In genomic region chr13:51765142-51765515, GRCh38 we compare ENCODE assay signal across 8 cellular contexts. TPM values are rescaled to one million over a fixed set of nuclear protein-coding genes. Genes with fewer than 3 reads are reported as not detected.
A peak's percentile ranks its signal among the peaks of the same experiment; 100 is the strongest.
DNase-seq lines count a peak whose midpoint lies in the region; ATAC-seq and TF ChIP-seq lines count a peak whose summit lies in the region.

No MANE protein-coding gene starts in this region.

- DNase-seq in right atrium auricular region (ENCODE audit: low spot score) (no peak), Right ventricle myocardium superior (no peak), uterus (no peak), NCI-H2196 (lab: John Stamatoyannopoulos, UW; ENCODE audit: unreplicated experiment) (no peak), NCI-H2171 (lab: John Stamatoyannopoulos, UW) (no peak), dermis blood vessel endothelial cell (no peak)
- no peak for DNase-seq in central memory CD8-positive, alpha-beta T cell (ENCODE audit: low spot score in 2 of 2)
- DNase-seq in naive thymus-derived CD4-positive, alpha-beta T cell = peak in 1 of 9 donors; percentile 10

- no peak for ATAC-seq in Right ventricle myocardium superior (ENCODE audit: poor library complexity)
- ATAC-seq in central memory CD8-positive, alpha-beta T cell (replicated peaks; ENCODE audit: extremely low read depth, poor library complexity, severe bottlenecking) = peak; percentile 11
- no peak for ATAC-seq in naive thymus-derived CD4-positive, alpha-beta T cell

- H3K36me3 Mint-ChIP-seq in central memory CD8-positive, alpha-beta T cell (ENCODE audit: insufficient read depth) = peaks cover 16% of the 10 kb centered on the region
- peaks cover 7 to 31% (median 13%) of the 10 kb centered on the region in 5 donors for H3K36me3 Mint-ChIP-seq in naive thymus-derived CD4-positive, alpha-beta T cell

- intact Hi-C loops in Right ventricle myocardium superior (cut with DNase I) (no loop called here), uterus (cut with DNase I; ENCODE audit: low total_unique reads) (no loop called here)
- intact Hi-C loops in naive thymus-derived CD4-positive, alpha-beta T cell (cut with micrococcal nuclease) = no loop called here

- H3K36me3 ChIP-seq in right atrium auricular region = no peaks in the 10 kb centered on the region
- H3K36me3 ChIP-seq in naive thymus-derived CD4-positive, alpha-beta T cell (ENCODE audit: control insufficient read depth in 2 of 3, insufficient read depth in 3 of 3, low read length in 3 of 3) = peaks cover 0 to 24% (median under 1%) of the 10 kb centered on the region in 3 experiments
- no peaks in the 10 kb centered on the region for H3K36me3 ChIP-seq in uterus

- CTCF ChIA-PET in naive thymus-derived CD4-positive, alpha-beta T cell (lab: Charles Lee) = interaction anchor here (1.3 to 1.4 kb wide), 2 partner anchors 50 to 180 kb away, joined by 3 read pairs; no protein-coding TSS in a partner anchor

- H3K4me3 Mint-ChIP-seq in central memory CD8-positive, alpha-beta T cell = peak overlapping the region; percentile 75
- peak overlapping the region; percentile 74 to 90 (median 85) for H3K4me3 Mint-ChIP-seq in naive thymus-derived CD4-positive, alpha-beta T cell

- H3K27me3 Mint-ChIP-seq in central memory CD8-positive, alpha-beta T cell = no peaks in the 10 kb centered on the region
- no peaks in the 10 kb centered on the region for H3K27me3 Mint-ChIP-seq in naive thymus-derived CD4-positive, alpha-beta T cell

- H3K9me3 Mint-ChIP-seq in central memory CD8-positive, alpha-beta T cell = no peaks in the 10 kb centered on the region
- no peaks in the 10 kb centered on the region for H3K9me3 Mint-ChIP-seq in naive thymus-derived CD4-positive, alpha-beta T cell

- peak overlapping the region; percentile 93 for H3K27ac Mint-ChIP-seq in central memory CD8-positive, alpha-beta T cell (ENCODE audit: low read depth)
- H3K27ac Mint-ChIP-seq in naive thymus-derived CD4-positive, alpha-beta T cell = peak overlapping the region; percentile 88 to 95 (median 93)

- H3K27me3 ChIP-seq in right atrium auricular region (no peaks in the 10 kb centered on the region), uterus (no peaks in the 10 kb centered on the region)
- H3K27me3 ChIP-seq in naive thymus-derived CD4-positive, alpha-beta T cell (ENCODE audit: control insufficient read depth in 2 of 2, insufficient read depth in 2 of 2, low read length in 2 of 2) = no peaks in the 10 kb centered on the region

- no peak for TF ChIP-seq POLR2A in uterus (IDR thresholded peaks at IDR 0.05)

- H3K9me3 ChIP-seq in right atrium auricular region (no peaks in the 10 kb centered on the region), uterus (no peaks in the 10 kb centered on the region)
- no peaks in the 10 kb centered on the region for H3K9me3 ChIP-seq in naive thymus-derived CD4-positive, alpha-beta T cell (ENCODE audit: control insufficient read depth in 2 of 3, low read length in 3 of 3)

- H3K4me3 ChIP-seq in right atrium auricular region = no peak overlapping the region
- H3K4me3 ChIP-seq in naive thymus-derived CD4-positive, alpha-beta T cell (ENCODE audit: low read length) = peak overlapping the region; percentile 49
- no peak overlapping the region for H3K4me3 ChIP-seq in uterus

- TF ChIP-seq CTCF in right atrium auricular region (IDR thresholded peaks at IDR 0.05) (no peak), uterus (IDR thresholded peaks at IDR 0.05) (no peak)

- POLR2A ChIA-PET in naive thymus-derived CD4-positive, alpha-beta T cell (lab: Charles Lee) = interaction anchor here (0.9 to 2.4 kb wide), 3 partner anchors 32 to 311 kb away, joined by 3 to 26 read pairs (median 3); partner anchors contain the start of gene INTS6

- H3K27ac ChIP-seq in right atrium auricular region (peak overlapping the region; percentile 84 to 85), uterus (peak overlapping the region; percentile 70 to 79)
- peak overlapping the region; percentile 68 for H3K27ac ChIP-seq in naive thymus-derived CD4-positive, alpha-beta T cell (ENCODE audit: low read depth, low read length)

- H3K4me1 Mint-ChIP-seq in central memory CD8-positive, alpha-beta T cell = peaks cover 21% of the 10 kb centered on the region
- peaks cover 10 to 38% (median 29%) of the 10 kb centered on the region in 7 donors for H3K4me1 Mint-ChIP-seq in naive thymus-derived CD4-positive, alpha-beta T cell

- peaks cover 0 to 42% of the 10 kb centered on the region in 2 donors for H3K4me1 ChIP-seq in right atrium auricular region
- H3K4me1 ChIP-seq in naive thymus-derived CD4-positive, alpha-beta T cell (ENCODE audit: control insufficient read depth in 2 of 2, insufficient read depth in 2 of 2, low read length in 2 of 2) = peaks cover 6 to 15% of the 10 kb centered on the region in 2 donors
- peaks cover 7 to 8% of the 10 kb centered on the region in 2 donors for H3K4me1 ChIP-seq in uterus

RNA-seq across cellular contexts. Expression of gene DHRS12, which starts 38.8 kb away (rescaled TPM):
- total RNA-seq in right atrium auricular region (10 to 100 TPM in 1 of 2 donors, 1 to 10 TPM in 1; 9.6 to 10.1 TPM), Right ventricle myocardium superior (10.4 TPM), uterus (10 to 100 TPM in 1 of 4 donors, 1 to 10 TPM in 3; 5.4 to 18.8 (median 8.5) TPM), dermis blood vessel endothelial cell (5.0 and 7.1 TPM in 2 replicates)
- 10 to 100 TPM in 4 of 5 experiments, 1 to 10 TPM in 1; 6.7 to 25.3 (median 20.1) TPM for total RNA-seq in naive thymus-derived CD4-positive, alpha-beta T cell
- 10 to 100 TPM; 24.8 to 27.1 TPM for polyA plus RNA-seq in naive thymus-derived CD4-positive, alpha-beta T cell
